Comparison of ENCODE assay signal across 2 cellular contexts in the genomic region with DNA sequence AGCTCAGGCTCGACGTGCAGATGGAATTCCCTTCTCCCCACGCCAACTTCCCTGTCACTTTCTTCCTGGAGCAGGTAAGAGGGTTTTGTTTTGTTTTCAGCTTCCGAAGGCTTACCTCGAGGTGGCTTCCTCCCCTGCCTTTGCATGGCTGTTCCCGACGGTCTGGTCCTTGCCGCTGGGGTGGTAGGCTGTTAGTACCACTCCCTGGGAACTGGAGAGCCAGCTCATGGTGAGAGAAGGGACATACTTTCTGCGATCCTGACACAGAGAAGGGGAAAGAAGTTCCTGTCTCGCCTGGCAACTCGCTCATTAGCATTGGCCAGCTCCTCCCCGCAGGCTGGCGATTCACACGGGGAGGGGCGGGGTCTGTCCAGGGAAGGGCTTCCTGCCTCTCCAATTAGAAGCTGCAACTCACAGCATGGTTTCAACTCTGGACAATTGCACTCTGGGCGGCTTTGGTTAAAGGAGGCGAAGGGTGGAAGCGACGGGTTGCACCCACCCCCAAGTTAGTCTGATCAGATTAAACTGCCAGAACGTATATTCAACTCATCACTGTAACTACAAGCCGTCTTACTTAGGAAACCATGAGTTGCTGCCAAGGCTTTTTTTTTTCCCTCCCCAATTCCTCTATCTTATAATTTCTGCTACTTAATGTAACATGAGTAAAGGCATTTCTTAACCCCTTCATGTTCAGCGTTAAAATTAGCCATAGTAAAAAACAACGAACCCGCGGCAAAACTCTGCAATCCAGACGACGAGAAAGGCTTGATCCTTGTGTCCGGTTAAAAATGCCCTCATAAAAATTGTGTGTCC.
TF ChIP-seq lines count a peak whose summit lies in the region.

A gene with protein sequence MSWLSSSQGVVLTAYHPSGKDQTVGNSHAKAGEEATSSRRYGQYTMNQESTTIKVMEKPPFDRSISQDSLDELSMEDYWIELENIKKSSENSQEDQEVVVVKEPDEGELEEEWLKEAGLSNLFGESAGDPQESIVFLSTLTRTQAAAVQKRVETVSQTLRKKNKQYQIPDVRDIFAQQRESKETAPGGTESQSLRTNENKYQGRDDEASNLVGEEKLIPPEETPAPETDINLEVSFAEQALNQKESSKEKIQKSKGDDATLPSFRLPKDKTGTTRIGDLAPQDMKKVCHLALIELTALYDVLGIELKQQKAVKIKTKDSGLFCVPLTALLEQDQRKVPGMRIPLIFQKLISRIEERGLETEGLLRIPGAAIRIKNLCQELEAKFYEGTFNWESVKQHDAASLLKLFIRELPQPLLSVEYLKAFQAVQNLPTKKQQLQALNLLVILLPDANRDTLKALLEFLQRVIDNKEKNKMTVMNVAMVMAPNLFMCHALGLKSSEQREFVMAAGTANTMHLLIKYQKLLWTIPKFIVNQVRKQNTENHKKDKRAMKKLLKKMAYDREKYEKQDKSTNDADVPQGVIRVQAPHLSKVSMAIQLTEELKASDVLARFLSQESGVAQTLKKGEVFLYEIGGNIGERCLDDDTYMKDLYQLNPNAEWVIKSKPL (minus strand): TSS at position 269 of the 813 bp plus-strand sequence. CDS start 41 bp downstream, at position 228.

TF ChIP-seq in HEK293, 187 proteins besides CTCF, POLR2A, EP300 and RAD21 (continued from another document and continues in another):
- TF ChIP-seq, protein P1, sequence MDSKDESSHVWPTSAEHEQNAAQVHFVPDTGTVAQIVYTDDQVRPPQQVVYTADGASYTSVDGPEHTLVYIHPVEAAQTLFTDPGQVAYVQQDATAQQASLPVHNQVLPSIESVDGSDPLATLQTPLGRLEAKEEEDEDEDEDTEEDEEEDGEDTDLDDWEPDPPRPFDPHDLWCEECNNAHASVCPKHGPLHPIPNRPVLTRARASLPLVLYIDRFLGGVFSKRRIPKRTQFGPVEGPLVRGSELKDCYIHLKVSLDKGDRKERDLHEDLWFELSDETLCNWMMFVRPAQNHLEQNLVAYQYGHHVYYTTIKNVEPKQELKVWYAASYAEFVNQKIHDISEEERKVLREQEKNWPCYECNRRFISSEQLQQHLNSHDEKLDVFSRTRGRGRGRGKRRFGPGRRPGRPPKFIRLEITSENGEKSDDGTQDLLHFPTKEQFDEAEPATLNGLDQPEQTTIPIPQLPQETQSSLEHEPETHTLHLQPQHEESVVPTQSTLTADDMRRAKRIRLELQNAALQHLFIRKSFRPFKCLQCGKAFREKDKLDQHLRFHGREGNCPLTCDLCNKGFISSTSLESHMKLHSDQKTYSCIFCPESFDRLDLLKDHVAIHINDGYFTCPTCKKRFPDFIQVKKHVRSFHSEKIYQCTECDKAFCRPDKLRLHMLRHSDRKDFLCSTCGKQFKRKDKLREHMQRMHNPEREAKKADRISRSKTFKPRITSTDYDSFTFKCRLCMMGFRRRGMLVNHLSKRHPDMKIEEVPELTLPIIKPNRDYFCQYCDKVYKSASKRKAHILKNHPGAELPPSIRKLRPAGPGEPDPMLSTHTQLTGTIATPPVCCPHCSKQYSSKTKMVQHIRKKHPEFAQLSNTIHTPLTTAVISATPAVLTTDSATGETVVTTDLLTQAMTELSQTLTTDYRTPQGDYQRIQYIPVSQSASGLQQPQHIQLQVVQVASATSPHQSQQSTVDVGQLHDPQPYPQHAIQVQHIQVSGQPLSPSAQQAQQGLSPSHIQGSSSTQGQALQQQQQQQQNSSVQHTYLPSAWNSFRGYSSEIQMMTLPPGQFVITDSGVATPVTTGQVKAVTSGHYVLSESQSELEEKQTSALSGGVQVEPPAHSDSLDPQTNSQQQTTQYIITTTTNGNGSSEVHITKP (tag by site-specific recombination; IDR thresholded peaks at IDR 0.05), result peak; percentile 93
- TF ChIP-seq, protein P2, sequence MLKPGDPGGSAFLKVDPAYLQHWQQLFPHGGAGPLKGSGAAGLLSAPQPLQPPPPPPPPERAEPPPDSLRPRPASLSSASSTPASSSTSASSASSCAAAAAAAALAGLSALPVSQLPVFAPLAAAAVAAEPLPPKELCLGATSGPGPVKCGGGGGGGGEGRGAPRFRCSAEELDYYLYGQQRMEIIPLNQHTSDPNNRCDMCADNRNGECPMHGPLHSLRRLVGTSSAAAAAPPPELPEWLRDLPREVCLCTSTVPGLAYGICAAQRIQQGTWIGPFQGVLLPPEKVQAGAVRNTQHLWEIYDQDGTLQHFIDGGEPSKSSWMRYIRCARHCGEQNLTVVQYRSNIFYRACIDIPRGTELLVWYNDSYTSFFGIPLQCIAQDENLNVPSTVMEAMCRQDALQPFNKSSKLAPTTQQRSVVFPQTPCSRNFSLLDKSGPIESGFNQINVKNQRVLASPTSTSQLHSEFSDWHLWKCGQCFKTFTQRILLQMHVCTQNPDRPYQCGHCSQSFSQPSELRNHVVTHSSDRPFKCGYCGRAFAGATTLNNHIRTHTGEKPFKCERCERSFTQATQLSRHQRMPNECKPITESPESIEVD (tag by site-specific recombination; IDR thresholded peaks at IDR 0.05), result no peak
- TF ChIP-seq ZNF629 (tag by site-specific recombination; IDR thresholded peaks at IDR 0.05), result no peak; the same call in 1 of the 2 replicates
- peak; percentile 94 for TF ChIP-seq PRDM1 (tag by site-specific recombination; IDR thresholded peaks at IDR 0.05)
- no peak for TF ChIP-seq ZNF114 (tag by site-specific recombination; IDR thresholded peaks at IDR 0.05)
- TF ChIP-seq, protein P3, sequence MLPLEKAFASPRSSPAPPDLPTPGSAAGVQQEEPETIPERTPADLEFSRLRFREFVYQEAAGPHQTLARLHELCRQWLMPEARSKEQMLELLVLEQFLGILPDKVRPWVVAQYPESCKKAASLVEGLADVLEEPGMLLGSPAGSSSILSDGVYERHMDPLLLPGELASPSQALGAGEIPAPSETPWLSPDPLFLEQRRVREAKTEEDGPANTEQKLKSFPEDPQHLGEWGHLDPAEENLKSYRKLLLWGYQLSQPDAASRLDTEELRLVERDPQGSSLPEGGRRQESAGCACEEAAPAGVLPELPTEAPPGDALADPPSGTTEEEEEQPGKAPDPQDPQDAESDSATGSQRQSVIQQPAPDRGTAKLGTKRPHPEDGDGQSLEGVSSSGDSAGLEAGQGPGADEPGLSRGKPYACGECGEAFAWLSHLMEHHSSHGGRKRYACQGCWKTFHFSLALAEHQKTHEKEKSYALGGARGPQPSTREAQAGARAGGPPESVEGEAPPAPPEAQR (tag by site-specific recombination; IDR thresholded peaks at IDR 0.05), result no peak
- no peak for TF ChIP-seq ZNF416 (tag by site-specific recombination; IDR thresholded peaks at IDR 0.05)
- no peak for TF ChIP-seq ZNF211 (tag by site-specific recombination; IDR thresholded peaks at IDR 0.05; ENCODE audit: low read depth)
- peak; percentile 21; the same call in 1 of the 2 replicates for TF ChIP-seq ZNF561 (tag by site-specific recombination; IDR thresholded peaks at IDR 0.05; ENCODE audit: borderline replicate concordance)
- TF ChIP-seq HIC1 (tag by site-specific recombination; IDR thresholded peaks at IDR 0.05), result peak; percentile 80
- no peak for TF ChIP-seq ZNF37A (tag by site-specific recombination; IDR thresholded peaks at IDR 0.05)
- TF ChIP-seq ZNF24 (tag by site-specific recombination; IDR thresholded peaks at IDR 0.05), result 0 out of 2 replicates have a peak, but pooled peaks have one; percentile 14

TF ChIP-seq in K562, 482 proteins besides CTCF, POLR2A, EP300 and RAD21 (continued from another document and continues in another):
- TF ChIP-seq, protein P4, sequence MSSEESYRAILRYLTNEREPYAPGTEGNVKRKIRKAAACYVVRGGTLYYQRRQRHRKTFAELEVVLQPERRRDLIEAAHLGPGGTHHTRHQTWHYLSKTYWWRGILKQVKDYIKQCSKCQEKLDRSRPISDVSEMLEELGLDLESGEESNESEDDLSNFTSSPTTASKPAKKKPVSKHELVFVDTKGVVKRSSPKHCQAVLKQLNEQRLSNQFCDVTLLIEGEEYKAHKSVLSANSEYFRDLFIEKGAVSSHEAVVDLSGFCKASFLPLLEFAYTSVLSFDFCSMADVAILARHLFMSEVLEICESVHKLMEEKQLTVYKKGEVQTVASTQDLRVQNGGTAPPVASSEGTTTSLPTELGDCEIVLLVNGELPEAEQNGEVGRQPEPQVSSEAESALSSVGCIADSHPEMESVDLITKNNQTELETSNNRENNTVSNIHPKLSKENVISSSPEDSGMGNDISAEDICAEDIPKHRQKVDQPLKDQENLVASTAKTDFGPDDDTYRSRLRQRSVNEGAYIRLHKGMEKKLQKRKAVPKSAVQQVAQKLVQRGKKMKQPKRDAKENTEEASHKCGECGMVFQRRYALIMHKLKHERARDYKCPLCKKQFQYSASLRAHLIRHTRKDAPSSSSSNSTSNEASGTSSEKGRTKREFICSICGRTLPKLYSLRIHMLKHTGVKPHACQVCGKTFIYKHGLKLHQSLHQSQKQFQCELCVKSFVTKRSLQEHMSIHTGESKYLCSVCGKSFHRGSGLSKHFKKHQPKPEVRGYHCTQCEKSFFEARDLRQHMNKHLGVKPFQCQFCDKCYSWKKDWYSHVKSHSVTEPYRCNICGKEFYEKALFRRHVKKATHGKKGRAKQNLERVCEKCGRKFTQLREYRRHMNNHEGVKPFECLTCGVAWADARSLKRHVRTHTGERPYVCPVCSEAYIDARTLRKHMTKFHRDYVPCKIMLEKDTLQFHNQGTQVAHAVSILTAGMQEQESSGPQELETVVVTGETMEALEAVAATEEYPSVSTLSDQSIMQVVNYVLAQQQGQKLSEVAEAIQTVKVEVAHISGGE (CRISPR knock-in tag; IDR thresholded peaks at IDR 0.05), result 0 out of 6 replicates have a peak, but pooled peaks of 1 of the 3 experiments have one; percentile 14
- TF ChIP-seq ZNF77 (CRISPR knock-in tag; IDR thresholded peaks at IDR 0.05) (no peak), ZNF282 (CRISPR knock-in tag; IDR thresholded peaks at IDR 0.05) (no peak), EHMT2 (IDR thresholded peaks at IDR 0.05) (no peak), RBFOX2 (IDR thresholded peaks at IDR 0.05; ENCODE audit: low read depth, low read length) (peak; percentile 77), HDAC1 (IDR thresholded peaks at IDR 0.05) (peak in 1 of 2 experiments; percentile 84; a peak in 1 of 4 replicates), CEBPZ (IDR thresholded peaks at IDR 0.05; ENCODE audit: borderline replicate concordance, low read depth, low read length) (no peak), CREM (IDR thresholded peaks at IDR 0.05; ENCODE audit: low read depth) (peak; percentile 14; the same call in 1 of the 2 replicates), ZNF639 (CRISPR knock-in tag; conservative IDR thresholded peaks at IDR 0.05 in 1 of 2, IDR thresholded peaks at IDR 0.05 in 1 of 2) (peak in 1 of 2 experiments; percentile 54; a peak in 1 of 4 replicates), FOXK2 (conservative IDR thresholded peaks at IDR 0.05 in 1 of 2, IDR thresholded peaks at IDR 0.05 in 1 of 2; ENCODE audit: low read depth in 2 of 2) (no peak), ZNF766 (CRISPR knock-in tag; conservative IDR thresholded peaks at IDR 0.05) (peak; percentile 31; the same call in 1 of the 2 replicates), NFE2L1 (tag; IDR thresholded peaks at IDR 0.05; ENCODE audit: borderline replicate concordance, low read depth) (no peak), EP400 (IDR thresholded peaks at IDR 0.05) (peak; percentile 42), RFX1 (IDR thresholded peaks at IDR 0.05) (peak; percentile 49; the same call in 1 of the 2 replicates), ZNF3 (CRISPR knock-in tag; IDR thresholded peaks at IDR 0.05) (no peak), ZNF589 (CRISPR knock-in tag; IDR thresholded peaks at IDR 0.05; ENCODE audit: low read depth) (peak; percentile 68; the same call in 1 of the 2 replicates), ZNF232 (CRISPR knock-in tag; IDR thresholded peaks at IDR 0.05) (no peak), FOXJ3 (CRISPR knock-in tag; IDR thresholded peaks at IDR 0.05) (no peak)
- TF ChIP-seq, protein P5, sequence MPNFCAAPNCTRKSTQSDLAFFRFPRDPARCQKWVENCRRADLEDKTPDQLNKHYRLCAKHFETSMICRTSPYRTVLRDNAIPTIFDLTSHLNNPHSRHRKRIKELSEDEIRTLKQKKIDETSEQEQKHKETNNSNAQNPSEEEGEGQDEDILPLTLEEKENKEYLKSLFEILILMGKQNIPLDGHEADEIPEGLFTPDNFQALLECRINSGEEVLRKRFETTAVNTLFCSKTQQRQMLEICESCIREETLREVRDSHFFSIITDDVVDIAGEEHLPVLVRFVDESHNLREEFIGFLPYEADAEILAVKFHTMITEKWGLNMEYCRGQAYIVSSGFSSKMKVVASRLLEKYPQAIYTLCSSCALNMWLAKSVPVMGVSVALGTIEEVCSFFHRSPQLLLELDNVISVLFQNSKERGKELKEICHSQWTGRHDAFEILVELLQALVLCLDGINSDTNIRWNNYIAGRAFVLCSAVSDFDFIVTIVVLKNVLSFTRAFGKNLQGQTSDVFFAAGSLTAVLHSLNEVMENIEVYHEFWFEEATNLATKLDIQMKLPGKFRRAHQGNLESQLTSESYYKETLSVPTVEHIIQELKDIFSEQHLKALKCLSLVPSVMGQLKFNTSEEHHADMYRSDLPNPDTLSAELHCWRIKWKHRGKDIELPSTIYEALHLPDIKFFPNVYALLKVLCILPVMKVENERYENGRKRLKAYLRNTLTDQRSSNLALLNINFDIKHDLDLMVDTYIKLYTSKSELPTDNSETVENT (CRISPR knock-in tag; IDR thresholded peaks at IDR 0.05), result peak; percentile 56
